8 cellular contexts compared by ENCODE assay signal in the genomic region with DNA sequence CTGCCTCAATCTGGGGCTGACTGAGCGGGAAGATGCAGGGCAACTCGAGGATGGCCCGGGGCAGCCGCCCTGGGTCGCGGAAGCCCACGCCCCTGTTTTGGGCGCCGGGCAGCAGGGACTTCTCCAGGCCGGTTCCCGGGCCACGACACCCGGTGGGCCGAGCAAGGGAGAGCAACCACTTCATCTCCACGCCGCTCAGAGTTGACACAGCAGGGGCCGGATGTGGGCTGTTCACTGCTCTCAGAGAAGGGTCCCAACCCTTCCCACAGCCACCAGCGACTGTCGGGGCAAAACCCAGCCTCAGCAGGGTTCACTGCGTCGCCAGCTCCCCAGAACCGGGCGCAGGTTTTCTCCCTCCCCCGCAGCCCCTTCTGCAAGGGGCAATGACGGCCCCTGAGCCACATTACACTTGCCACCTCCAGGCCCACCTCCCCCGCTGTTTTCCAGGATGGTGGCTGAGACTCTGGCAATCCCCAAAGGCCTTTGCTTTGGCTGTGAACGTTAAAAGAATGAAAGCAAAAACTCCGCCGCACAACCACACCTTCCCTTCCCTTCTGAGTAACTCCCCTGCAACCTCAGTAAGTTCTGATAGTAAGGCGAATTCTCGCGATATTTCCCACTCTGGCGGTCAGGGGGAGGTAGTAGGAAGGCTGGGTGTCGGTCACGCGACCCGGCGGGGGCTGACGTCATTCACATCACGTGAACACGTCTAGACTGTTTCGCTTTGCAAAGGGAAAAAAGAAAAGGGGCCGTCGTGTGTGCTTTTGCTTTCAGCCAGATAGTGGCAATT. TPM values are rescaled to one million over a fixed set of nuclear protein-coding genes. Genes with fewer than 3 reads are reported as not detected.
A peak's percentile ranks its signal among the peaks of the same experiment; 100 is the strongest.
DNase-seq lines count a peak whose midpoint lies in the region; ATAC-seq and TF ChIP-seq lines count a peak whose summit lies in the region.

No MANE protein-coding gene starts in this region.

- TF ChIP-seq CTCF in coronary artery (IDR thresholded peaks at IDR 0.05) = no peak

- peak overlapping the region; percentile 99 for H3K4me3 Mint-ChIP-seq in activated CD4-positive, alpha-beta T cell treated with anti-CD3 and anti-CD28 coated beads, Interleukin-2, amount 10 ng/mL, durations not matched to agents 7 days and 5 days

- H3K4me1 Mint-ChIP-seq in activated CD4-positive, alpha-beta T cell treated with anti-CD3 and anti-CD28 coated beads, Interleukin-2, amount 10 ng/mL, durations not matched to agents 7 days and 5 days = peaks cover 33% of the 10 kb centered on the region

- peak; percentile 56 for ATAC-seq in HG03457 (IDR thresholded peaks at IDR 0.05; ENCODE audit: unreplicated experiment)

- H3K9ac ChIP-seq in BLaER1 = peak overlapping the region; percentile 97

- no peaks in the 10 kb centered on the region for H3K9me3 ChIP-seq in BLaER1

- peak overlapping the region; percentile 99 for H3K27ac Mint-ChIP-seq in activated CD4-positive, alpha-beta T cell treated with anti-CD3 and anti-CD28 coated beads, Interleukin-2, amount 10 ng/mL, durations not matched to agents 7 days and 5 days

- H3K27me3 ChIP-seq in BLaER1 (no peaks in the 10 kb centered on the region), layer of hippocampus (ENCODE audit: control insufficient read depth, insufficient read depth, low read length) (no peaks in the 10 kb centered on the region)

- H3K27me3 Mint-ChIP-seq in activated CD4-positive, alpha-beta T cell treated with anti-CD3 and anti-CD28 coated beads, Interleukin-2, amount 10 ng/mL, durations not matched to agents 7 days and 5 days = no peaks in the 10 kb centered on the region

- peaks cover 11% of the 10 kb centered on the region for H4K20me1 ChIP-seq in BLaER1

- no peaks in the 10 kb centered on the region for H3K9me3 Mint-ChIP-seq in activated CD4-positive, alpha-beta T cell treated with anti-CD3 and anti-CD28 coated beads, Interleukin-2, amount 10 ng/mL, durations not matched to agents 7 days and 5 days

- CTCF ChIA-PET in activated CD4-positive, alpha-beta T cell treated with anti-CD3 and anti-CD28 coated beads, Interleukin-2, amount 10 ng/mL, durations not matched to agents 7 days and 5 days (lab: Charles Lee) = interaction anchor here (0.5 to 1.3 kb wide), 2 partner anchors 182 to 214 kb away, joined by 3 read pairs; no protein-coding TSS in a partner anchor

- POLR2A ChIA-PET in activated CD4-positive, alpha-beta T cell treated with anti-CD3 and anti-CD28 coated beads, Interleukin-2, amount 10 ng/mL, durations not matched to agents 7 days and 5 days (lab: Charles Lee) = interaction anchor here (0.6 kb wide), 1 partner anchor 9 kb away, joined by 3 read pairs; no protein-coding TSS in a partner anchor

- H3K4me1 ChIP-seq in BLaER1 = peaks cover 21% of the 10 kb centered on the region

- peaks cover 22% of the 10 kb centered on the region for H3K36me3 Mint-ChIP-seq in activated CD4-positive, alpha-beta T cell treated with anti-CD3 and anti-CD28 coated beads, Interleukin-2, amount 10 ng/mL, durations not matched to agents 7 days and 5 days (ENCODE audit: low read depth)

- H3K27ac ChIP-seq in BLaER1 = peak overlapping the region; percentile 96
- peak overlapping the region; percentile 92 to 98 for H3K27ac ChIP-seq in coronary artery
- peak overlapping the region; percentile 98 for H3K27ac ChIP-seq in layer of hippocampus (ENCODE audit: low read depth, low read length)

- H3K4me3 ChIP-seq in BLaER1 (peak overlapping the region; percentile 98), coronary artery (peak overlapping the region; percentile 88)

- DNase-seq in GM19240 (ENCODE audit: insufficient read length, low spot score) = peak; percentile 76
- peak; percentile 98 to 99 for DNase-seq in NCI-H526 (lab: John Stamatoyannopoulos, UW)
- peak; percentile 100 for DNase-seq in activated CD4-positive, alpha-beta T cell treated with anti-CD3 and anti-CD28 coated beads, Interleukin-2, amount 10 ng/mL, durations not matched to agents 7 days and 5 days
- peak; percentile 99 for DNase-seq in coronary artery (ENCODE audit: low spot score)
- peak; percentile 93 to 99 (median 98) for DNase-seq in stimulated activated CD4-positive, alpha-beta T cell treated with anti-CD3 and anti-CD28 coated beads, Interleukin-1b, Interleukin-23, amount 100 ng/mL, for 24 hours (ENCODE audit: low read depth in 4 of 4, low spot score in 1 of 4)

- H3K4me2 ChIP-seq in BLaER1 = peak overlapping the region; percentile 88

- H3K36me3 ChIP-seq in BLaER1 = peaks cover 6% of the 10 kb centered on the region

RNA-seq across cellular contexts. Expression of a gene that starts 0.7 kb away (rescaled TPM):
- total RNA-seq in activated CD4-positive, alpha-beta T cell treated with anti-CD3 and anti-CD28 coated beads, Interleukin-2, amount 10 ng/mL, durations not matched to agents 7 days and 5 days = 10 to 100 TPM; 37.8 to 38.5 TPM

Comparison
In these comparisons a context has a peak if more than half of its experiments do, and no peak if none do; other contexts are left out.
1. Peak in every context shown above with its lines: DNase-seq, ATAC-seq, H3K4me3 ChIP-seq and H3K27ac ChIP-seq.